In the genomic region with DNA sequence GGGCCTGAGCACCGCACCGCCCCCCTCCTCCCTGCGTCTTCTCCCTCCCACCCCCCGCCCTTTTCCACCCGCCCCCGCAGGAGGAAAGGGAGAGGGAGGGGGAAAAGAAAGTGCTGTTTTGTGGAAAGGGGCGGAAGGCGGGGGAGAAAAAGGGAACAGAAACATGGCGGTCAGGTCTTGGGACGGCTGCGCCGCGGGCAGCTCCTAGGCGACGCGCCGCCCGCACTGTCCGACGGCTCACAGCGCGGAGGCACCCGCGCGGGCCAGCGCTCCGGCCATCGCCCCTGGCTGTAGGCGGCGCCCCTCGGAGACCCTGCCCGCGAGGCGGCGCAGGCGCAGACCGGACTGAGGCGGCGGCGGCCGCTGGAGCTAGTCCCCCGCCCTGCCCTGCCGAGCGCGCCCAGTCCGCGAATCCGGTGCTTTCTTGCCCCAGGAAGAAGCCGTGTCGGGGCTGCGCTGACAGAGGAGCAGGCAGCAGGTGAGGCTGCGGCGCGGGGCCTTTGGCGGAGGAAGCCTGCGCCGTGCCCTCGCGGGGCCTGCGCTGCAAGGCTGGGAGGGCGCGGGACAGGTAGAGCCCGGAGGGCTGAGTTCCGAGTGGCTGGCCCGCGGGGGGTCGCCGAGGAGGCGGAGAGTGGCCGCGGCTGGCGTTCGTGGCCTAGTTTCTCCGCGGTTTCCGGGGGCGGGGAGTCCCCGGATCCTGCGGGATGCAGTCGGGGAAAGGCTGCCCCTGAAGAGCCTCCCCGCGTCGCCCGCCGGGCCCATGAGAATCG, we compare ENCODE assay signal across 8 cellular contexts. TPM values are rescaled to one million over a fixed set of nuclear protein-coding genes. Genes with fewer than 3 reads are reported as not detected.
DNase-seq lines count a peak whose midpoint lies in the region; ATAC-seq and TF ChIP-seq lines count a peak whose summit lies in the region.

A gene (plus strand): TSS at position 338 of the 770 bp plus-strand sequence. CDS start 45,482 bp downstream, outside the sequence.

- peaks cover 0 to 18% (median 8%) of the 10 kb centered on the region in 4 donors for H3K4me1 Mint-ChIP-seq in CD4-positive, CD25-positive, alpha-beta regulatory T cell
- peaks cover 14% of the 10 kb centered on the region for H3K4me1 Mint-ChIP-seq in activated CD4-positive, alpha-beta memory T cell treated with anti-CD3 and anti-CD28 coated beads, Interleukin-2, amount 10 ng/mL, durations not matched to agents 7 days and 5 days

- no peaks in the 10 kb centered on the region for H3K9me3 ChIP-seq in CD4-positive, CD25-positive, alpha-beta regulatory T cell (ENCODE audit: control insufficient read depth in 2 of 2, low read length in 2 of 2)
- H3K9me3 ChIP-seq in ectodermal cell (ENCODE audit: control insufficient read depth, low read length), result no peaks in the 10 kb centered on the region
- no peaks in the 10 kb centered on the region for H3K9me3 ChIP-seq in lower lobe of right lung

- intact Hi-C loops in lower lobe of right lung (cut with DNase I), result no loop called here

- no peaks in the 10 kb centered on the region for H3K9me3 Mint-ChIP-seq in CD4-positive, CD25-positive, alpha-beta regulatory T cell
- no peaks in the 10 kb centered on the region for H3K9me3 Mint-ChIP-seq in activated CD4-positive, alpha-beta memory T cell treated with anti-CD3 and anti-CD28 coated beads, Interleukin-2, amount 10 ng/mL, durations not matched to agents 7 days and 5 days

- H3K27me3 ChIP-seq in CD4-positive, CD25-positive, alpha-beta regulatory T cell (ENCODE audit: control insufficient read depth, insufficient read depth, low read length), result no peaks in the 10 kb centered on the region
- H3K27me3 ChIP-seq in ectodermal cell (ENCODE audit: control insufficient read depth, insufficient read depth, low read length, poor library complexity, severe bottlenecking) (no peaks in the 10 kb centered on the region), lower lobe of right lung (ENCODE audit: low read depth) (no peaks in the 10 kb centered on the region)

- ATAC-seq in CD4-positive, CD25-positive, alpha-beta regulatory T cell (ENCODE audit: low read depth in 2 of 2), result peak; percentile 88 to 91
- peak; percentile 75 for ATAC-seq in GM19328 (IDR thresholded peaks at IDR 0.05; ENCODE audit: unreplicated experiment)
- peak; percentile 61 for ATAC-seq in HG03469 (IDR thresholded peaks at IDR 0.05; ENCODE audit: unreplicated experiment)
- ATAC-seq in lower lobe of right lung, result peak; percentile 93 to 95

- peak within 1 kb of the TSS; percentile 98 for H3K4me3 ChIP-seq in CD4-positive, CD25-positive, alpha-beta regulatory T cell (ENCODE audit: low read depth, low read length)
- H3K4me3 ChIP-seq in ectodermal cell (ENCODE audit: insufficient read depth, low read depth, low read length), result peak within 1 kb of the TSS; percentile 87
- H3K4me3 ChIP-seq in lower lobe of right lung, result peak within 1 kb of the TSS; percentile 99

- no peaks in the 10 kb centered on the region for H3K36me3 ChIP-seq in CD4-positive, CD25-positive, alpha-beta regulatory T cell (ENCODE audit: control insufficient read depth, insufficient read depth, low read length)
- H3K36me3 ChIP-seq in ectodermal cell (ENCODE audit: control insufficient read depth, insufficient read depth, low read length), result no peaks in the 10 kb centered on the region
- no peaks in the 10 kb centered on the region for H3K36me3 ChIP-seq in lower lobe of right lung

- H3K4me1 ChIP-seq in CD4-positive, CD25-positive, alpha-beta regulatory T cell (ENCODE audit: control insufficient read depth, insufficient read depth, low read length, poor library complexity, severe bottlenecking), result peaks cover 33% of the 10 kb centered on the region
- H3K4me1 ChIP-seq in ectodermal cell (ENCODE audit: control insufficient read depth, insufficient read depth, low read length) (peaks cover 5% of the 10 kb centered on the region), lower lobe of right lung (peaks cover 34% of the 10 kb centered on the region)

- peak within 1 kb of the TSS in 3 of 4 donors; percentile 86 to 92 (median 88) for H3K4me3 Mint-ChIP-seq in CD4-positive, CD25-positive, alpha-beta regulatory T cell
- H3K4me3 Mint-ChIP-seq in activated CD4-positive, alpha-beta memory T cell treated with anti-CD3 and anti-CD28 coated beads, Interleukin-2, amount 10 ng/mL, durations not matched to agents 7 days and 5 days, result peak within 1 kb of the TSS; percentile 75

- POLR2A ChIA-PET in activated CD4-positive, alpha-beta memory T cell treated with anti-CD3 and anti-CD28 coated beads, Interleukin-2, amount 10 ng/mL, durations not matched to agents 7 days and 5 days (lab: Charles Lee), result interaction anchor here (0.7 to 5.0 kb wide), 18 partner anchors 9 to 182 kb away, joined by 3 to 72 read pairs (median 4); a partner anchor contains a TSS

- peak; percentile 70 to 91 (median 84) for DNase-seq in CD4-positive, CD25-positive, alpha-beta regulatory T cell
- DNase-seq in NCI-H748 (lab: John Stamatoyannopoulos, UW; ENCODE audit: unreplicated experiment) (peak; percentile 93), lower lobe of right lung (peak; percentile 92)
- DNase-seq in activated CD4-positive, alpha-beta memory T cell treated with anti-CD3 and anti-CD28 coated beads, Interleukin-2, amount 10 ng/mL, durations not matched to agents 7 days and 5 days, result peak; percentile 86
- DNase-seq in stimulated activated CD4-positive, alpha-beta T cell treated with anti-CD3 and anti-CD28 coated beads, TNF-alpha, amount 100 ng/mL, for 24 hours (ENCODE audit: low read depth in 3 of 3), result peak; percentile 42 to 71 (median 55)

- peak within 1 kb of the TSS; percentile 76 for H3K27ac ChIP-seq in CD4-positive, CD25-positive, alpha-beta regulatory T cell (ENCODE audit: insufficient read depth, low read length, poor library complexity, severe bottlenecking)
- H3K27ac ChIP-seq in ectodermal cell (ENCODE audit: insufficient read depth, low read depth, low read length, poor library complexity, severe bottlenecking), result peak within 1 kb of the TSS; percentile 97
- peak within 1 kb of the TSS; percentile 98 for H3K27ac ChIP-seq in lower lobe of right lung

- TF ChIP-seq CTCF in lower lobe of right lung (IDR thresholded peaks at IDR 0.05), result peak; percentile 20

- H3K36me3 Mint-ChIP-seq in CD4-positive, CD25-positive, alpha-beta regulatory T cell, result no peaks in the 10 kb centered on the region
- no peaks in the 10 kb centered on the region for H3K36me3 Mint-ChIP-seq in activated CD4-positive, alpha-beta memory T cell treated with anti-CD3 and anti-CD28 coated beads, Interleukin-2, amount 10 ng/mL, durations not matched to agents 7 days and 5 days (ENCODE audit: low read depth)

- CTCF ChIA-PET in activated CD4-positive, alpha-beta memory T cell treated with anti-CD3 and anti-CD28 coated beads, Interleukin-2, amount 10 ng/mL, durations not matched to agents 7 days and 5 days (lab: Charles Lee), result interaction anchor here (0.7 to 1.6 kb wide), 6 partner anchors 47 to 235 kb away, joined by 3 to 8 read pairs (median 4); a partner anchor contains a TSS

- WGBS in ectodermal cell, 2 experiments, result 0% methylated on average over 80 to 81 of the region's 86 CpGs

- no peaks in the 10 kb centered on the region for H3K27me3 Mint-ChIP-seq in CD4-positive, CD25-positive, alpha-beta regulatory T cell
- no peaks in the 10 kb centered on the region for H3K27me3 Mint-ChIP-seq in activated CD4-positive, alpha-beta memory T cell treated with anti-CD3 and anti-CD28 coated beads, Interleukin-2, amount 10 ng/mL, durations not matched to agents 7 days and 5 days

- peak within 1 kb of the TSS; percentile 65 to 93 (median 79) for H3K27ac Mint-ChIP-seq in CD4-positive, CD25-positive, alpha-beta regulatory T cell
- H3K27ac Mint-ChIP-seq in activated CD4-positive, alpha-beta memory T cell treated with anti-CD3 and anti-CD28 coated beads, Interleukin-2, amount 10 ng/mL, durations not matched to agents 7 days and 5 days, result peak within 1 kb of the TSS; percentile 64

RNA-seq across cellular contexts. Expression of the gene that starts here (rescaled TPM):
- 47.7 TPM for total RNA-seq in CD4-positive, CD25-positive, alpha-beta regulatory T cell
- 10 to 100 TPM; 25.6 to 34.4 (median 30.2) TPM for polyA plus RNA-seq in CD4-positive, CD25-positive, alpha-beta regulatory T cell
- 10 to 100 TPM; 47.1 to 52.2 TPM for total RNA-seq in activated CD4-positive, alpha-beta memory T cell treated with anti-CD3 and anti-CD28 coated beads, Interleukin-2, amount 10 ng/mL, durations not matched to agents 7 days and 5 days
- 23.4 TPM for polyA plus RNA-seq in ectodermal cell (2013, experiment 1 of 4)
- polyA plus RNA-seq in ectodermal cell (2013, experiment 2 of 4), result 22.3 TPM
- polyA plus RNA-seq in ectodermal cell (2013, experiment 3 of 4), result 19.4 TPM
- 21.7 TPM for polyA plus RNA-seq in ectodermal cell (2013, experiment 4 of 4)
- total RNA-seq in lower lobe of right lung, result 105 TPM

Comparison
In these comparisons a context has a peak if more than half of its experiments do, and no peak if none do; other contexts are left out.
1. Peak in every context shown above with its lines: DNase-seq, ATAC-seq, H3K4me3 ChIP-seq and H3K27ac ChIP-seq.